11 cellular contexts compared by ENCODE assay signal in the genomic region with DNA sequence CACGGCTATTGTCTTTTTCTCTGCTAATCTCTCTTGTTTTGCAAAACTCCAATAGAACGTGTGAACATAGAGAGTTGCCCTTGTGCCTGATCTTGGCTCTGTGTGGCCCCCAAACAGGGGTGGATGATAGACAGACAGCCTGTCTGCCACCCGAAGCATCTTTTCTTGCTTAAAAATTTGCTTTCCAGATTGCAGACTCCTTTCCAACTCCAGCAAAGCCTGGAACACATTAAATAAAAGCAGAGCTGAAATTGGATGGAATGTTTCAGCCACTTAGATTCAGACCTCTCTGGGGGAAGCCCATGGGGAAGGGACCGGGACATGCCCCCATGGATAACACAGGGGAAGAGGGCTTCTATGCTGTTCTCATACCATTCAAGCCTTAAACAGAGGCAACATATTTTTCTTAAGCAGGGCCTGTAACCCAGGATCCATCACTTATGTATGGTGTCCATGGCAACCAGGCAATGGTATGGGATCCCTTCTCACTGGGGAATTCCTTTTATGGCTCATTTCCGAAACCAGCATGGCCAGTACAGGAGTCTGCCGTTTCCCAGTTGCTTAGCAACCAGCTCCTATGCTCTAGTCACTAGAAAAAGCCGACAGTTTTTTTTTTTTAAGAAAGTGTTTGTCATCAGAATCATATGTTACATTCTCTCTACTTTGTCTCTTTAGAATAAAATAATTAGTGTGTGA.
DNase-seq lines count a peak whose midpoint lies in the region; ATAC-seq and TF ChIP-seq lines count a peak whose summit lies in the region.
"Had no signal": no experiment of that assay in that cellular context is flagged by ENCODE, and none has a peak within 500 bp of the region (broad histone marks: within the 10 kb centered on the region; RNA-seq: fewer than 3 reads in every experiment).

No MANE protein-coding gene starts in this region.

- peak; percentile 43 for TF ChIP-seq RAD21 in neural cell (conservative IDR thresholded peaks at IDR 0.05)

- peak overlapping the region; percentile 86 for H3K9ac ChIP-seq in neural cell (ENCODE audit: low read length)

- H3K4me3 ChIP-seq in coronary artery, result no peak overlapping the region
- peak overlapping the region; percentile 60 for H3K4me3 ChIP-seq in neural cell (ENCODE audit: low read length)
- H3K4me3 ChIP-seq: ascending aorta had no signal

- peak; percentile 84 for DNase-seq in ELF-1 (ENCODE audit: low read depth, low spot score)
- DNase-seq in NCI-H345 (lab: John Stamatoyannopoulos, UW), result peak; percentile 82
- DNase-seq in coronary artery (ENCODE audit: low spot score), result peak; percentile 11
- no peak for DNase-seq in NCI-H2081 treated with DMSO at 0.1 percent for 48 hours (lab: John Stamatoyannopoulos, UW)
- no peak for DNase-seq in NK-92 treated with Interleukin-12 subunit alpha and Interleukin-12 subunit beta, amount 100 ng/mL, for 24 hours (lab: John Stamatoyannopoulos, UW)
- DNase-seq: T-cell had no signal

- TF ChIP-seq EP300 in neural cell (conservative IDR thresholded peaks at IDR 0.05; ENCODE audit: poor library complexity, severe bottlenecking), result peak; percentile 87

- no peak overlapping the region for H3K27ac ChIP-seq in coronary artery
- H3K27ac ChIP-seq in neural cell (ENCODE audit: low read length), result peak overlapping the region; percentile 99
- H3K27ac ChIP-seq: ascending aorta, neutrophil had no signal

- no peaks in the 10 kb centered on the region for H3K36me3 ChIP-seq in neural cell (ENCODE audit: insufficient read depth, low read length)
- H3K36me3 ChIP-seq: ascending aorta, neutrophil had no signal

- peaks cover 24% of the 10 kb centered on the region for H3F3A ChIP-seq in neural cell (ENCODE audit: insufficient read depth, low read length, poor library complexity, severe bottlenecking)

- no peaks in the 10 kb centered on the region for H3K9me2 ChIP-seq in neural cell (ENCODE audit: insufficient read depth, low read length)

- no peaks in the 10 kb centered on the region for H3K27me3 ChIP-seq in neural cell (ENCODE audit: insufficient read depth, low read depth, low read length)
- H3K27me3 ChIP-seq: ascending aorta had no signal

- no peak for TF ChIP-seq CTCF in coronary artery (IDR thresholded peaks at IDR 0.05)
- TF ChIP-seq CTCF in neural cell (IDR thresholded peaks at IDR 0.05; ENCODE audit: poor library complexity, severe bottlenecking), result no peak

- H3K9me3 ChIP-seq in neural cell (ENCODE audit: low read length), result no peaks in the 10 kb centered on the region
- H3K9me3 ChIP-seq: ascending aorta, neutrophil had no signal

- H3K79me2 ChIP-seq in neural cell (replicated peaks; ENCODE audit: insufficient read depth, low read length), result no peaks in the 10 kb centered on the region

- ATAC-seq in HG03460 (IDR thresholded peaks at IDR 0.05; ENCODE audit: unreplicated experiment) (no peak), GM18909 (IDR thresholded peaks at IDR 0.05; ENCODE audit: poor library complexity, unreplicated experiment) (no peak)
- ATAC-seq: T-cell had no signal

- peak overlapping the region; percentile 97 for H3K4me2 ChIP-seq in neural cell (ENCODE audit: low read length)

- no peaks in the 10 kb centered on the region for H4K20me1 ChIP-seq in neural cell (ENCODE audit: insufficient read depth)

- peak overlapping the region; percentile 22 for H2AFZ ChIP-seq in neural cell (ENCODE audit: low read depth, low read length)

TF ChIP-seq in neural cell, 6 proteins besides CTCF, POLR2A, EP300 and RAD21:
- TF ChIP-seq POLR2AphosphoS5 (IDR thresholded peaks at IDR 0.05), result peak; percentile 76
- peak; percentile 36 for TF ChIP-seq SMC3 (conservative IDR thresholded peaks at IDR 0.05; ENCODE audit: poor library complexity)
- no peak for TF ChIP-seq TAF1 (IDR thresholded peaks at IDR 0.05; ENCODE audit: low read depth)
- peak; percentile 90 for TF ChIP-seq MXI1 (conservative IDR thresholded peaks at IDR 0.05; ENCODE audit: poor library complexity, severe bottlenecking)
- TF ChIP-seq REST (IDR thresholded peaks at IDR 0.05; ENCODE audit: borderline replicate concordance), result peak; percentile 76
- TF ChIP-seq EZH2 (IDR thresholded peaks at IDR 0.05; ENCODE audit: borderline replicate concordance, insufficient read depth, low read length, poor library complexity, severe bottlenecking), result no peak
TF ChIP-seq in neural cell: peak in this region for 4.

Comparison
In these comparisons a context has a peak if more than half of its experiments do, and no peak if none do; other contexts are left out.
1. DNase-seq: peak in ELF-1 (single experiment), NCI-H345 (single experiment) and coronary artery (single experiment); none in NCI-H2081 treated with DMSO at 0.1 percent for 48 hours (single experiment) and NK-92 treated with Interleukin-12 subunit alpha and Interleukin-12 subunit beta, amount 100 ng/mL, for 24 hours (single experiment).